8 cellular contexts compared by ENCODE assay signal in the genomic region with DNA sequence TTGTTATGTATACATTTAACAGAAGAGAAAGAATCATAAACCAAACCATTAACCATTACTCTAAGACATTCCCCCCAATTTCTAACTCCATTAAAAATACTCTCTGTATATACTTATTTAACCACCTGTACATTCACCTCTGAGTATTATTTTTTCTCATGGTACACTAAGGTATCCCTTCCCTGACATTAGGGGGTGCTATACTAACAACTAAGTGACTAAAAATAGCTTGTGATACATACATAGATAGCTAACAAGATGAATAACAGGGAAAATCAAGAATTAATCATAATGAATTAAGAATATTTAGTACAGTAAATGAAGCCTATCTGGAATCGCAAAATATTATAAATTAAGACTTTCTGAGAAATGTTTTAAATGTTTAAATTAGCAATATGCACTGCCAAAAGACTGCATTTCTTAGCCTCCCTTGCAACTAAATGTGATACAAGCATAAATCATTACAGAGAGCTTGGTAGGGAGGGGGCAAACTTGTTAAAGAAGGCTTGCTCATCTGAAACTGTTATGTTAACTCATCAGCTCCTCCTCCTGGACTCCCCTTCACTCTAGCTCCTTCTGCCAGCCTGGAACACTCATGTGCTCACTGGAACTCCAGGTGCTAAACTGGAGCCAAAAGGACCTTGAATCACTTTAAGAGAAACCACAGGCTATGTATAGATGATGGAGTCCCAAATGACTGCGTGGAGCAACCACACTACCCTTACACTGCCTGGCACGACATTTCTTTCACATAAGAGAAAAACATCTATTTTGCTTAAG. TPM values are rescaled to one million over a fixed set of nuclear protein-coding genes. Genes with fewer than 3 reads are reported as not detected.
DNase-seq lines count a peak whose midpoint lies in the region; TF ChIP-seq lines count a peak whose summit lies in the region.

No MANE protein-coding gene starts in this region.

- no peaks in the 10 kb centered on the region for H3K9me2 ChIP-seq in SU-DHL-6 (replicated peaks; ENCODE audit: insufficient read depth, low read length)

- no peak overlapping the region for H3K27ac ChIP-seq in SU-DHL-6 (ENCODE audit: low read depth, low read length)

- intact Hi-C loops in posterior cingulate gyrus (cut with DNase I): no loop called here

- DNase-seq in NCI-H446 treated with DMSO at 0.1 percent for 48 hours (lab: John Stamatoyannopoulos, UW): peak; percentile 33
- DNase-seq in NCI-H446 (lab: John Stamatoyannopoulos, UW): no peak
- DNase-seq in GM20000 (ENCODE audit: low spot score): no peak
- peak; percentile 64 for DNase-seq in HT-29 (ENCODE audit: low spot score)
- DNase-seq in iPS-NIHi11 (ENCODE audit: low spot score): peak; percentile 25
- DNase-seq in posterior cingulate gyrus: no peak
- no peak for DNase-seq in activated CD4-positive, alpha-beta T cell treated with anti-CD3 and anti-CD28 coated beads, Interleukin-2, amount 50 U/mL, for 4 hours

- H3K36me3 ChIP-seq in SU-DHL-6 (ENCODE audit: low read length): peaks cover 27% of the 10 kb centered on the region

- H3K9me3 ChIP-seq in SU-DHL-6 (ENCODE audit: insufficient read depth, low read length): peaks cover 8% of the 10 kb centered on the region; the same call in 1 of the 2 replicates

- H2AFZ ChIP-seq in SU-DHL-6 (ENCODE audit: low read depth, low read length, severe bottlenecking): no peak overlapping the region

- no peaks in the 10 kb centered on the region for H3K79me2 ChIP-seq in SU-DHL-6 (ENCODE audit: insufficient read depth, low read length)

- H3K4me2 ChIP-seq in SU-DHL-6 (ENCODE audit: low read depth, low read length, poor library complexity, severe bottlenecking): no peak overlapping the region

- H4K20me1 ChIP-seq in SU-DHL-6 (ENCODE audit: low read depth, low read length): peaks cover 3% of the 10 kb centered on the region; the same call in 1 of the 2 replicates

- no peak overlapping the region for H3K4me3 ChIP-seq in SU-DHL-6 (ENCODE audit: insufficient read depth, low read length, poor library complexity, severe bottlenecking)

- peak; percentile 11 for TF ChIP-seq CTCF in GM20000 (IDR thresholded peaks at IDR 0.05; ENCODE audit: extremely low read depth, missing control alignments)
- peak; percentile 40 for TF ChIP-seq CTCF in SU-DHL-6 (IDR thresholded peaks at IDR 0.05; ENCODE audit: insufficient read depth, low read length, poor library complexity, severe bottlenecking)

- no peaks in the 10 kb centered on the region; the same call in 1 of the 2 replicates for H3F3A ChIP-seq in SU-DHL-6 (ENCODE audit: insufficient read depth)

- no peak overlapping the region for H3K9ac ChIP-seq in SU-DHL-6 (ENCODE audit: low read length)

- no peaks in the 10 kb centered on the region for H3K27me3 ChIP-seq in SU-DHL-6 (ENCODE audit: low read length)

RNA-seq across cellular contexts. Expression of gene C2CD5, which starts 14.9 kb away (rescaled TPM):
- total RNA-seq in HT-29 (2014; rRNA removed; shearing (Covaris generic)): 7.4 and 14.4 TPM in 2 replicates

Comparison
In these comparisons a context has a peak if more than half of its experiments do, and no peak if none do; other contexts are left out.
1. DNase-seq: peak in NCI-H446 treated with DMSO at 0.1 percent for 48 hours (single experiment), HT-29 (single experiment) and iPS-NIHi11 (single experiment); none in NCI-H446 (0 of 2), GM20000 (single experiment), posterior cingulate gyrus (0 of 10) and activated CD4-positive, alpha-beta T cell treated with anti-CD3 and anti-CD28 coated beads, Interleukin-2, amount 50 U/mL, for 4 hours (0 of 2).